6 cellular contexts compared by ENCODE assay signal in genomic region chr7:35915221-35916009, GRCh38.
A peak's percentile ranks its signal among the peaks of the same experiment; 100 is the strongest.
DNase-seq lines count a peak whose midpoint lies in the region; TF ChIP-seq lines count a peak whose summit lies in the region.
"Not testable (repeated sequence)": the region's sequence is repeated elsewhere in the genome, so short reads cannot be mapped to it uniquely, and the experiment has no call there.

No MANE protein-coding gene starts in this region.

- not testable (repeated sequence) for H2BK5ac ChIP-seq in neuronal stem cell (ENCODE audit: low read length)

- DNase-seq in HL-60 (ENCODE audit: low read depth in 1 of 2, low spot score in 1 of 2) = peak; percentile 20 to 57
- DNase-seq in NCI-H146 (lab: John Stamatoyannopoulos, UW) = peak; percentile 59
- DNase-seq in NCI-H510A treated with DMSO at 0.1 percent for 48 hours (lab: John Stamatoyannopoulos, UW) = peak; percentile 7
- peak; percentile 33 for DNase-seq in NOMO-1 treated with DMSO at 0.1 percent for 48 hours (lab: John Stamatoyannopoulos, UW; ENCODE audit: unreplicated experiment)
- not testable (repeated sequence) for DNase-seq in neuronal stem cell (ENCODE audit: low spot score)

- not testable (repeated sequence) for H3K4me3 Mint-ChIP-seq in dendritic cell treated with granulocyte-macrophage colony-stimulating factor and Interleukin-4, amounts not matched to agents 40 ng/mL and 50 ng/mL, for 4 days

- not testable (repeated sequence) for H3K4me3 ChIP-seq in HL-60 (replicated peaks; ENCODE audit: insufficient read depth, low read length); neuronal stem cell (ENCODE audit: low read length in 2 of 2)

- peaks cover 36% of the 10 kb centered on the region for H3K36me3 Mint-ChIP-seq in dendritic cell treated with granulocyte-macrophage colony-stimulating factor and Interleukin-4, amounts not matched to agents 40 ng/mL and 50 ng/mL, for 4 days (ENCODE audit: low read depth)

- not testable (repeated sequence) for H2BK120ac ChIP-seq in neuronal stem cell (ENCODE audit: low read depth, low read length)

- not testable (repeated sequence) for H4K91ac ChIP-seq in neuronal stem cell (ENCODE audit: low read depth, low read length, poor library complexity)

- H3K18ac ChIP-seq in neuronal stem cell (ENCODE audit: low read length) = not testable (repeated sequence)

- not testable (repeated sequence) for H2BK12ac ChIP-seq in neuronal stem cell (ENCODE audit: low read length)

- not testable (repeated sequence) for H3K79me1 ChIP-seq in neuronal stem cell (ENCODE audit: low read depth, low read length)

- H3K27ac Mint-ChIP-seq in dendritic cell treated with granulocyte-macrophage colony-stimulating factor and Interleukin-4, amounts not matched to agents 40 ng/mL and 50 ng/mL, for 4 days = peak overlapping the region; percentile 26

- H2AFZ ChIP-seq in neuronal stem cell (ENCODE audit: low read length) = peak overlapping the region; percentile 69

- TF ChIP-seq CTCF in HL-60 (IDR thresholded peaks at IDR 0.05; ENCODE audit: insufficient read depth, low read length) = not testable (repeated sequence)

- H3K9me3 Mint-ChIP-seq in dendritic cell treated with granulocyte-macrophage colony-stimulating factor and Interleukin-4, amounts not matched to agents 40 ng/mL and 50 ng/mL, for 4 days = peaks cover 19% of the 10 kb centered on the region

- not testable (repeated sequence) for H3K4me2 ChIP-seq in neuronal stem cell (ENCODE audit: insufficient read depth, low read length, poor library complexity, severe bottlenecking)

- H4K8ac ChIP-seq in neuronal stem cell (ENCODE audit: low read depth, low read length) = not testable (repeated sequence)

- not testable (repeated sequence) for H3K23ac ChIP-seq in neuronal stem cell (ENCODE audit: low read depth, low read length, poor library complexity)

- H2BK15ac ChIP-seq in neuronal stem cell (ENCODE audit: low read length) = not testable (repeated sequence)

- not testable (repeated sequence) for H3K9me3 ChIP-seq in neuronal stem cell (replicated peaks in 1 of 2; ENCODE audit: control insufficient read depth in 2 of 2, insufficient read depth in 1 of 2, low read depth in 1 of 2, low read length in 2 of 2)

- H3K27ac ChIP-seq in HL-60 (replicated peaks) = peak overlapping the region; percentile 53
- not testable (repeated sequence) for H3K27ac ChIP-seq in neuronal stem cell (replicated peaks; ENCODE audit: low read length)

- not testable (repeated sequence) for H3K27me3 Mint-ChIP-seq in dendritic cell treated with granulocyte-macrophage colony-stimulating factor and Interleukin-4, amounts not matched to agents 40 ng/mL and 50 ng/mL, for 4 days

- H3K4ac ChIP-seq in neuronal stem cell (ENCODE audit: low read length) = not testable (repeated sequence)

- WGBS in neuronal stem cell (ENCODE audit: extremely low coverage in 2 of 2, insufficient read length in 2 of 2, insufficient replicate concordance in 1 of 2), 2 donors = no CpG with 5 or more reads among the region's 6 CpGs

- intact Hi-C loops in dendritic cell treated with granulocyte-macrophage colony-stimulating factor and Interleukin-4, amounts not matched to agents 40 ng/mL and 50 ng/mL, for 4 days (cut with micrococcal nuclease) = not testable (repeated sequence)

- peaks cover 11% of the 10 kb centered on the region for H3K4me1 Mint-ChIP-seq in dendritic cell treated with granulocyte-macrophage colony-stimulating factor and Interleukin-4, amounts not matched to agents 40 ng/mL and 50 ng/mL, for 4 days (ENCODE audit: low read depth)

- not testable (repeated sequence) for H3K14ac ChIP-seq in neuronal stem cell (ENCODE audit: low read length)

- H3K9ac ChIP-seq in neuronal stem cell (ENCODE audit: low read depth, low read length, poor library complexity) = not testable (repeated sequence)

- not testable (repeated sequence) for H2AK5ac ChIP-seq in neuronal stem cell (ENCODE audit: low read depth, low read length)

- not testable (repeated sequence) for H3K27me3 ChIP-seq in HL-60 (ENCODE audit: insufficient read depth, poor library complexity, severe bottlenecking); neuronal stem cell (ENCODE audit: control insufficient read depth in 3 of 3, insufficient read depth in 3 of 3, low read depth in 1 of 3, low read length in 3 of 3)

- H3K36me3 ChIP-seq in neuronal stem cell (replicated peaks in 1 of 2; ENCODE audit: control insufficient read depth in 2 of 2, insufficient read depth in 2 of 2, low read length in 2 of 2) = not testable (repeated sequence)

- not testable (repeated sequence) for H3K4me1 ChIP-seq in neuronal stem cell (ENCODE audit: control insufficient read depth in 2 of 2, insufficient read depth in 1 of 2, low read depth in 1 of 2, low read length in 2 of 2)
